ENCODE assay signal across 26 cellular contexts in the genomic region with DNA sequence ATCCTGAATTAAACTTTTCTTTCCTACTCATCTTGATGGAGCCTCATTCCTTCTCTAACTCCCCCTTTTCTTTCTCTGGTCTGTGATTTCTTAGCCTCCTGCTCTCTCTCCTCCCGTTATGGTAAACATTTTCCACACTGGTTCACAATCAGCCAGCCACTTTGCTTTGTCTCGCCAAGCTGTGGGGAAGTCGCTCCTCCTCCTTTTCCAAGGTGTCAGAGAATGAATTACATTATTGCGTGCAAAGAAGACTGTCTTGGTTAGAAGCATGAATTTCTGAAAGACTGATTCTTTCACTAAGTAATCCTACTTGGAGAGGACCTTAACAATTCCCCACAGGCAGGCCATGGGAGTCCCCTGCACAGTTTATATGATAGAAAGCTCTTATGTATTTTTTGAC. TPM values are rescaled to one million over a fixed set of nuclear protein-coding genes. Genes with fewer than 3 reads are reported as not detected.
DNase-seq lines count a peak whose midpoint lies in the region; ATAC-seq, FAIRE-seq and TF ChIP-seq lines count a peak whose summit lies in the region.
"Had no signal": no experiment of that assay in that cellular context is flagged by ENCODE, and none has a peak within 500 bp of the region (broad histone marks: within the 10 kb centered on the region; RNA-seq: fewer than 3 reads in every experiment).

No MANE protein-coding gene starts in this region.

- H3K27ac Mint-ChIP-seq in neural progenitor cell, result no peak overlapping the region
- H3K27ac Mint-ChIP-seq: activated CD4-positive, alpha-beta memory T cell treated with anti-CD3 and anti-CD28 coated beads, Interleukin-2, amount 10 ng/mL, durations not matched to agents 7 days and 5 days; activated naive CD8-positive, alpha-beta T cell treated with anti-CD3 and anti-CD28 coated beads for 36 hours; natural killer cell treated with Interleukin-12 subunit alpha and Interleukin-12 subunit beta and Interleukin-15 and Interleukin-18, amount 100 ng/mL, for 72 hours; T-cell had no signal

- CTCF ChIA-PET in IMR-90 (lab: Yijun Ruan, JAX), result interaction anchor here (1.0 to 1.2 kb wide), 2 partner anchors 9 to 47 kb away, joined by 3 read pairs; a partner anchor contains a TSS

- H4K91ac ChIP-seq in IMR-90 (ENCODE audit: insufficient read depth, low read depth, low read length), result no peak overlapping the region

- H4K8ac ChIP-seq in IMR-90 (ENCODE audit: low read depth in 2 of 2, low read length in 2 of 2), result no peak overlapping the region; a peak in 1 of 4 replicates

- TF ChIP-seq CTCF in AG10803 (conservative IDR thresholded peaks at IDR 0.05; ENCODE audit: low read length), result no peak
- TF ChIP-seq CTCF in IMR-90 (conservative IDR thresholded peaks at IDR 0.05; ENCODE audit: low read depth, low read length), result no peak
- no peak for TF ChIP-seq CTCF in neural progenitor cell (IDR thresholded peaks at IDR 0.05)
- no peak for TF ChIP-seq CTCF in pancreas (IDR thresholded peaks at IDR 0.05)

- no peak overlapping the region for H3K4me3 Mint-ChIP-seq in neural progenitor cell
- H3K4me3 Mint-ChIP-seq: activated CD4-positive, alpha-beta memory T cell treated with anti-CD3 and anti-CD28 coated beads, Interleukin-2, amount 10 ng/mL, durations not matched to agents 7 days and 5 days; activated naive CD8-positive, alpha-beta T cell treated with anti-CD3 and anti-CD28 coated beads for 36 hours; CD14-positive monocyte; IgD-negative memory B cell; natural killer cell treated with Interleukin-12 subunit alpha and Interleukin-12 subunit beta and Interleukin-15 and Interleukin-18, amount 100 ng/mL, for 72 hours; T-cell had no signal

- intact Hi-C loops in IMR-90 (cut with micrococcal nuclease), result no loop called here
- intact Hi-C loops in pancreas (cut with DNase I), result no loop called here

- H3K36me3 ChIP-seq in IMR-90 (ENCODE audit: control insufficient read depth, insufficient read depth, low read length) (no peaks in the 10 kb centered on the region), ectodermal cell (ENCODE audit: control insufficient read depth, insufficient read depth, low read length) (no peaks in the 10 kb centered on the region), neural progenitor cell (no peaks in the 10 kb centered on the region), pancreas (peaks cover 0 to 4% (median 0%) of the 10 kb centered on the region in 3 donors)
- H3K36me3 ChIP-seq: gastroesophageal sphincter, prostate gland had no signal

- no peak overlapping the region for H2AFZ ChIP-seq in IMR-90 (replicated peaks; ENCODE audit: low read length, poor library complexity)
- H2AFZ ChIP-seq in neural progenitor cell (replicated peaks), result peak overlapping the region; percentile 90

- no peak overlapping the region for H2BK15ac ChIP-seq in IMR-90 (ENCODE audit: low read depth, low read length)

- H3K27ac ChIP-seq in IMR-90 (ENCODE audit: insufficient read depth, low read length) (no peak overlapping the region), ectodermal cell (ENCODE audit: insufficient read depth, low read depth, low read length, poor library complexity, severe bottlenecking) (peak overlapping the region; percentile 16), neural progenitor cell (no peak overlapping the region), pancreas (no peak overlapping the region)
- H3K27ac ChIP-seq: prostate gland had no signal

- H2AK9ac ChIP-seq in IMR-90 (replicated peaks; ENCODE audit: low read depth, low read length, poor library complexity), result no peak overlapping the region

- H3K56ac ChIP-seq in IMR-90 (ENCODE audit: extremely low read depth, insufficient read depth, low read length), result no peak overlapping the region

- POLR2A ChIA-PET in IMR-90 (lab: Charles Lee; ENCODE audit: unreplicated experiment), result no interaction called here

- peak; percentile 39 for DNase-seq in AG10803 (ENCODE audit: low read depth)
- peak; percentile 42 for DNase-seq in IMR-90
- no peak for DNase-seq in neural progenitor cell (ENCODE audit: low spot score)
- no peak for DNase-seq in stimulated activated CD4-positive, alpha-beta T cell treated with anti-CD3 and anti-CD28 coated beads, Interleukin-4, amount 100 ng/mL, for 4 hours
- no peak for DNase-seq in activated T-cell treated with anti-CD3 and anti-CD28 coated beads for 4 hours
- DNase-seq in pancreas, result no peak
- DNase-seq: ACHN; activated CD4-positive, alpha-beta memory T cell treated with anti-CD3 and anti-CD28 coated beads, Interleukin-2, amount 10 ng/mL, durations not matched to agents 7 days and 5 days; activated effector memory CD4-positive, alpha-beta T cell treated with Interleukin-2 at 50 U/mL for 16 hours; activated naive CD8-positive, alpha-beta T cell treated with anti-CD3 and anti-CD28 coated beads for 36 hours; cerebellar nuclear complex; effector CD4-positive, alpha-beta T cell; NCI-H1105 treated with DMSO at 0.1 percent for 48 hours; NCI-H2029 treated with DMSO at 0.1 percent for 48 hours; OCI-M1; SHP77; T-cell had no signal

- H3F3A ChIP-seq in neural progenitor cell (ENCODE audit: low read depth), result no peaks in the 10 kb centered on the region

- H2BK5ac ChIP-seq in IMR-90 (ENCODE audit: low read depth, low read length, poor library complexity, severe bottlenecking), result peak overlapping the region; percentile 33

- H3K4me1 ChIP-seq in IMR-90 (ENCODE audit: control insufficient read depth, insufficient read depth, low read length) (peaks cover 2% of the 10 kb centered on the region; the same call in 1 of the 2 replicates), ectodermal cell (ENCODE audit: control insufficient read depth, insufficient read depth, low read length) (no peaks in the 10 kb centered on the region), neural progenitor cell (no peaks in the 10 kb centered on the region), pancreas (no peaks in the 10 kb centered on the region)
- H3K4me1 ChIP-seq: prostate gland had no signal

- H3K9ac ChIP-seq in IMR-90 (ENCODE audit: low read depth, low read length) (no peak overlapping the region), neural progenitor cell (no peak overlapping the region)

- WGBS in IMR-90 (ENCODE audit: extremely low coverage in 2 of 2, insufficient read length in 1 of 2), 2 experiments, result no CpG with 5 or more reads among the region's 4 CpGs
- 77 to 79% methylated on average over 3 to 4 of the region's 4 CpGs for WGBS in ectodermal cell, 2 experiments
- 87 to 95% methylated on average over 4 of the region's 4 CpGs for WGBS in pancreas, 2 donors

- no peak overlapping the region for H2BK120ac ChIP-seq in IMR-90 (ENCODE audit: low read depth, low read length)

- no peaks in the 10 kb centered on the region for H3K9me3 ChIP-seq in IMR-90 (ENCODE audit: control insufficient read depth, insufficient read depth, low read length)
- H3K9me3 ChIP-seq in ectodermal cell (ENCODE audit: control insufficient read depth, low read length), result no peaks in the 10 kb centered on the region
- H3K9me3 ChIP-seq in neural progenitor cell (ENCODE audit: low read depth), result no peaks in the 10 kb centered on the region
- no peaks in the 10 kb centered on the region for H3K9me3 ChIP-seq in pancreas
- H3K9me3 ChIP-seq: gastroesophageal sphincter, prostate gland had no signal

- no peaks in the 10 kb centered on the region for H3K79me2 ChIP-seq in neural progenitor cell (ENCODE audit: low read depth)

- no TSS peak for BruUV-seq in IMR-90 (replicated peaks; lab: Mats Ljungman, UMichigan)

- no peak for FAIRE-seq in pancreas (lab: Jason Lieb, UNC)
- FAIRE-seq: D721Med, islet of Langerhans had no signal

- H2BK20ac ChIP-seq in IMR-90 (ENCODE audit: low read depth, low read length), result no peak overlapping the region

- H4K5ac ChIP-seq in IMR-90 (ENCODE audit: low read depth, low read length), result no peak overlapping the region

- H3K27me3 ChIP-seq in IMR-90 (ENCODE audit: control insufficient read depth, insufficient read depth, low read length) (no peaks in the 10 kb centered on the region), ectodermal cell (ENCODE audit: control insufficient read depth, insufficient read depth, low read length, poor library complexity, severe bottlenecking) (no peaks in the 10 kb centered on the region), neural progenitor cell (no peaks in the 10 kb centered on the region), pancreas (no peaks in the 10 kb centered on the region)
- H3K27me3 ChIP-seq: gastroesophageal sphincter had no signal

- H4K20me1 ChIP-seq in IMR-90 (ENCODE audit: insufficient read depth, low read length) (no peaks in the 10 kb centered on the region), neural progenitor cell (ENCODE audit: low read depth) (no peaks in the 10 kb centered on the region)

- dilution Hi-C loops in IMR-90 (cut with HindIII; ENCODE audit: low sequenced_read_pairs, unreplicated experiment), result no loop called here

- no peaks in the 10 kb centered on the region for H3K9me3 Mint-ChIP-seq in neural progenitor cell
- H3K9me3 Mint-ChIP-seq: activated CD4-positive, alpha-beta memory T cell treated with anti-CD3 and anti-CD28 coated beads, Interleukin-2, amount 10 ng/mL, durations not matched to agents 7 days and 5 days; activated naive CD8-positive, alpha-beta T cell treated with anti-CD3 and anti-CD28 coated beads for 36 hours; IgD-negative memory B cell; natural killer cell treated with Interleukin-12 subunit alpha and Interleukin-12 subunit beta and Interleukin-15 and Interleukin-18, amount 100 ng/mL, for 72 hours; T-cell had no signal

- H3K4me3 ChIP-seq in AG10803 (ENCODE audit: low read length) (no peak overlapping the region), IMR-90 (ENCODE audit: insufficient read depth, low read depth, low read length) (no peak overlapping the region), ectodermal cell (ENCODE audit: insufficient read depth, low read depth, low read length) (no peak overlapping the region), neural progenitor cell (no peak overlapping the region), pancreas (no peak overlapping the region)
- H3K4me3 ChIP-seq: gastroesophageal sphincter, prostate gland had no signal

- no peak overlapping the region for H2AK5ac ChIP-seq in IMR-90 (ENCODE audit: low read depth, low read length)

- ATAC-seq in IMR-90 (ENCODE audit: low read depth), result peak; percentile 36
- ATAC-seq in pancreas, result no peak
- ATAC-seq: esophagus mucosa; natural killer cell treated with Interleukin-12 subunit alpha and Interleukin-12 subunit beta and Interleukin-15 and Interleukin-18, amount 100 ng/mL, for 72 hours; T-cell had no signal

- H3K36me3 Mint-ChIP-seq in neural progenitor cell, result no peaks in the 10 kb centered on the region
- H3K36me3 Mint-ChIP-seq: CD14-positive monocyte; natural killer cell treated with Interleukin-12 subunit alpha and Interleukin-12 subunit beta and Interleukin-15 and Interleukin-18, amount 100 ng/mL, for 72 hours had no signal

- no peaks in the 10 kb centered on the region; the same call in 1 of the 2 replicates for H3K9me1 ChIP-seq in IMR-90 (ENCODE audit: insufficient read depth, low read length)

- no peak for TF ChIP-seq POLR2A in IMR-90 (IDR thresholded peaks at IDR 0.05; ENCODE audit: low read depth, low read length)

- no peaks in the 10 kb centered on the region for H3K79me1 ChIP-seq in IMR-90 (ENCODE audit: low read depth in 1 of 2, low read length in 2 of 2)

- H3K4me2 ChIP-seq in IMR-90 (ENCODE audit: low read depth, low read length) (no peak overlapping the region), neural progenitor cell (peak overlapping the region; percentile 27)

- no peak for TF ChIP-seq RAD21 in IMR-90 (IDR thresholded peaks at IDR 0.05; ENCODE audit: low read length)

- peaks cover 7% of the 10 kb centered on the region for H3K4me1 Mint-ChIP-seq in neural progenitor cell

- H3K4ac ChIP-seq in IMR-90 (ENCODE audit: low read depth, low read length), result no peak overlapping the region

- H3K27me3 Mint-ChIP-seq in neural progenitor cell (ENCODE audit: insufficient read depth, low read depth), result peaks cover 8% of the 10 kb centered on the region
- H3K27me3 Mint-ChIP-seq: activated CD4-positive, alpha-beta memory T cell treated with anti-CD3 and anti-CD28 coated beads, Interleukin-2, amount 10 ng/mL, durations not matched to agents 7 days and 5 days; activated naive CD8-positive, alpha-beta T cell treated with anti-CD3 and anti-CD28 coated beads for 36 hours; IgD-negative memory B cell; T-cell had no signal

- no peak overlapping the region for H3K23ac ChIP-seq in IMR-90 (ENCODE audit: low read depth, low read length)

- in situ Hi-C loops in IMR-90 (cut with MboI; ENCODE audit: low sequenced_read_pairs), result no loop called here

- no peak overlapping the region for H3K14ac ChIP-seq in IMR-90 (replicated peaks; ENCODE audit: low read depth, low read length)

- no peak overlapping the region; the same call in 1 of the 2 replicates for H3K18ac ChIP-seq in IMR-90 (ENCODE audit: low read depth, low read length)

RNA-seq across cellular contexts. Expression of a gene that starts 46.1 kb away (rescaled TPM):
- 2.5 and 3.0 TPM in 2 replicates for total RNA-seq in IMR-90 (2012; rRNA removed)
- 0.87 and 1.7 TPM in 2 replicates for polyA plus RNA-seq in IMR-90 (2012; rRNA removed)
- 0.42 and 0.52 TPM in 2 replicates for polyA plus RNA-seq in IMR-90 (2012; cell fraction: cytosol; rRNA removed)
- polyA plus RNA-seq in IMR-90 (2012; cell fraction: nucleus; rRNA removed; ENCODE audit: low replicate concordance), result 0.48 and 2.8 TPM in 2 replicates
- not detected for polyA plus RNA-seq in ectodermal cell (2013, experiment 1 of 4)
- 0.12 TPM for polyA plus RNA-seq in ectodermal cell (2013, experiment 2 of 4)
- not detected for polyA plus RNA-seq in ectodermal cell (2013, experiment 3 of 4)
- polyA plus RNA-seq in ectodermal cell (2013, experiment 4 of 4), result 0.49 TPM
- total RNA-seq in neural progenitor cell (ENCODE audit: low replicate concordance), result not detected in 2 replicates
- 10 to 100 TPM in 2 of 6 donors, 1 to 10 TPM in 3, under 1 TPM in 1; 0.92 to 14.9 (median 3.0) TPM for total RNA-seq in pancreas
- polyA plus RNA-seq in pancreas, result 1 to 10 TPM; 2.1 to 3.4 TPM

Comparison
In these comparisons a context has a peak if more than half of its experiments do, and no peak if none do; other contexts are left out.
1. DNase-seq: peak in AG10803 (single experiment) and IMR-90 (single experiment); none in neural progenitor cell (single experiment), stimulated activated CD4-positive, alpha-beta T cell treated with anti-CD3 and anti-CD28 coated beads, Interleukin-4, amount 100 ng/mL, for 4 hours (0 of 2), activated T-cell treated with anti-CD3 and anti-CD28 coated beads for 4 hours (single experiment) and pancreas (0 of 6).